ENCODE assay signal across 12 cellular contexts in genomic region chr14:68088463-68088862, GRCh38.
DNase-seq lines count a peak whose midpoint lies in the region; ATAC-seq and TF ChIP-seq lines count a peak whose summit lies in the region.
"Had no signal": no experiment of that assay in that cellular context is flagged by ENCODE, and none has a peak within 500 bp of the region (broad histone marks: within the 10 kb centered on the region; RNA-seq: fewer than 3 reads in every experiment).

No MANE protein-coding gene starts in this region.

- H3K27me3 Mint-ChIP-seq in CD4-positive, alpha-beta memory T cell = no peaks in the 10 kb centered on the region
- H3K27me3 Mint-ChIP-seq in neural progenitor cell (ENCODE audit: insufficient read depth, low read depth) = peaks cover 2% of the 10 kb centered on the region
- H3K27me3 Mint-ChIP-seq: activated naive CD4-positive, alpha-beta T cell treated with anti-CD3 and anti-CD28 coated beads, Interleukin-2, amount 10 ng/mL, durations not matched to agents 7 days and 5 days had no signal

- peak overlapping the region in 6 of 8 donors; percentile 12 to 55 (median 36) for H3K4me3 Mint-ChIP-seq in CD4-positive, alpha-beta memory T cell
- H3K4me3 Mint-ChIP-seq in neural progenitor cell = no peak overlapping the region
- H3K4me3 Mint-ChIP-seq: activated naive CD4-positive, alpha-beta T cell treated with anti-CD3 and anti-CD28 coated beads, Interleukin-2, amount 10 ng/mL, durations not matched to agents 7 days and 5 days; neural crest cell had no signal

- no peaks in the 10 kb centered on the region for H3K4me1 ChIP-seq in CD4-positive, alpha-beta memory T cell (ENCODE audit: insufficient read depth, low read length)
- H3K4me1 ChIP-seq in neural progenitor cell = peaks cover 27% of the 10 kb centered on the region

- H4K20me1 ChIP-seq in neural progenitor cell (ENCODE audit: low read depth) = no peaks in the 10 kb centered on the region

- no peak for TF ChIP-seq CTCF in neural progenitor cell (IDR thresholded peaks at IDR 0.05)

- H2AFZ ChIP-seq in neural progenitor cell (replicated peaks) = no peak overlapping the region

- peaks cover 22% of the 10 kb centered on the region for H3F3A ChIP-seq in neural progenitor cell (ENCODE audit: low read depth)

- CTCF ChIA-PET in CD4-positive, alpha-beta memory T cell (lab: Charles Lee; ENCODE audit: partially characterized antibody) = no interaction called here

- peaks cover 0 to 14% (median 3%) of the 10 kb centered on the region in 8 donors for H3K9me3 Mint-ChIP-seq in CD4-positive, alpha-beta memory T cell
- H3K9me3 Mint-ChIP-seq in neural progenitor cell = peaks cover 13% of the 10 kb centered on the region
- H3K9me3 Mint-ChIP-seq: neural crest cell had no signal

- peaks cover 0 to 1% of the 10 kb centered on the region in 2 donors for H3K36me3 Mint-ChIP-seq in CD4-positive, alpha-beta memory T cell
- peaks cover 3% of the 10 kb centered on the region for H3K36me3 Mint-ChIP-seq in neural progenitor cell
- H3K36me3 Mint-ChIP-seq: activated naive CD4-positive, alpha-beta T cell treated with anti-CD3 and anti-CD28 coated beads, Interleukin-2, amount 10 ng/mL, durations not matched to agents 7 days and 5 days had no signal

- no peaks in the 10 kb centered on the region for H3K36me3 ChIP-seq in CD4-positive, alpha-beta memory T cell (ENCODE audit: insufficient read depth, low read length)
- no peaks in the 10 kb centered on the region for H3K36me3 ChIP-seq in neural progenitor cell
- H3K36me3 ChIP-seq: heart left ventricle, MG63 had no signal

- H3K79me2 ChIP-seq in neural progenitor cell (ENCODE audit: low read depth) = no peaks in the 10 kb centered on the region

- intact Hi-C loops in CD4-positive, alpha-beta memory T cell (cut with micrococcal nuclease) = no loop called here

- no peak overlapping the region for H3K4me2 ChIP-seq in neural progenitor cell

- H3K27ac Mint-ChIP-seq in CD4-positive, alpha-beta memory T cell = peak overlapping the region in 5 of 7 donors; percentile 19 to 77 (median 52)
- peak overlapping the region; percentile 47 for H3K27ac Mint-ChIP-seq in neural progenitor cell
- H3K27ac Mint-ChIP-seq: activated naive CD4-positive, alpha-beta T cell treated with anti-CD3 and anti-CD28 coated beads, Interleukin-2, amount 10 ng/mL, durations not matched to agents 7 days and 5 days had no signal

- H3K9ac ChIP-seq in neural progenitor cell = no peak overlapping the region

- peak in 1 of 5 donors; percentile 10 for DNase-seq in CD4-positive, alpha-beta memory T cell
- DNase-seq in NCI-H128 (lab: John Stamatoyannopoulos, UW; ENCODE audit: unreplicated experiment) = peak; percentile 29
- DNase-seq in caudate nucleus (lab: John Stamatoyannopoulos, UW) = no peak
- DNase-seq in neural progenitor cell (ENCODE audit: low spot score) = peak; percentile 18
- no peak for DNase-seq in GDM1 (lab: John Stamatoyannopoulos, UW)
- DNase-seq in activated CD4-positive, alpha-beta T cell treated with anti-CD3 and anti-CD28 coated beads, Interleukin-2, amount 50 U/mL, for 4 hours = no peak
- DNase-seq: activated naive CD4-positive, alpha-beta T cell treated with anti-CD3 and anti-CD28 coated beads, Interleukin-2, amount 10 ng/mL, durations not matched to agents 7 days and 5 days; heart left ventricle; MG63 had no signal

- POLR2A ChIA-PET in CD4-positive, alpha-beta memory T cell (lab: Charles Lee; ENCODE audit: partially characterized antibody) = no interaction called here

- ATAC-seq in HG02610 (IDR thresholded peaks at IDR 0.05; ENCODE audit: unreplicated experiment) (no peak), GM21619 (IDR thresholded peaks at IDR 0.05; ENCODE audit: unreplicated experiment) (no peak)

- peaks cover 0 to 11% (median 5%) of the 10 kb centered on the region in 4 donors for H3K4me1 Mint-ChIP-seq in CD4-positive, alpha-beta memory T cell
- H3K4me1 Mint-ChIP-seq in neural progenitor cell = peaks cover 36% of the 10 kb centered on the region

- no peaks in the 10 kb centered on the region for H3K9me3 ChIP-seq in CD4-positive, alpha-beta memory T cell (ENCODE audit: control insufficient read depth in 1 of 2, low read length in 2 of 2)
- H3K9me3 ChIP-seq in neural progenitor cell (ENCODE audit: low read depth) = no peaks in the 10 kb centered on the region
- H3K9me3 ChIP-seq: MG63 had no signal

- no peaks in the 10 kb centered on the region for H3K27me3 ChIP-seq in CD4-positive, alpha-beta memory T cell (ENCODE audit: insufficient read depth, low read length)
- H3K27me3 ChIP-seq in neural progenitor cell = no peaks in the 10 kb centered on the region
- H3K27me3 ChIP-seq: heart left ventricle, MG63 had no signal

- no peak overlapping the region for H3K4me3 ChIP-seq in CD4-positive, alpha-beta memory T cell (ENCODE audit: low read length in 2 of 2)
- H3K4me3 ChIP-seq in neural progenitor cell = no peak overlapping the region
- H3K4me3 ChIP-seq: MG63 had no signal

- no peak overlapping the region for H3K27ac ChIP-seq in CD4-positive, alpha-beta memory T cell (ENCODE audit: low read depth, low read length)
- peak overlapping the region; percentile 58 for H3K27ac ChIP-seq in caudate nucleus (ENCODE audit: low read depth, low read length)
- no peak overlapping the region for H3K27ac ChIP-seq in neural progenitor cell

Comparison
In these comparisons a context has a peak if more than half of its experiments do, and no peak if none do; other contexts are left out.
1. DNase-seq: peak in NCI-H128 (single experiment) and neural progenitor cell (single experiment); none in caudate nucleus (0 of 61), GDM1 (single experiment) and activated CD4-positive, alpha-beta T cell treated with anti-CD3 and anti-CD28 coated beads, Interleukin-2, amount 50 U/mL, for 4 hours (0 of 2).